ENCODE assay signal across 31 cellular contexts in genomic region chr11:61452825-61453224, GRCh38. TPM values are rescaled to one million over a fixed set of nuclear protein-coding genes. Genes with fewer than 3 reads are reported as not detected.
"Had no signal": no experiment of that assay in that cellular context is flagged by ENCODE, and none has a peak within 500 bp of the region (broad histone marks: within the 10 kb centered on the region; RNA-seq: fewer than 3 reads in every experiment).

No MANE protein-coding gene starts in this region.

- H3K4me1 Mint-ChIP-seq: neural progenitor cell; stimulated activated memory B cell treated with anti-CD40 and anti-IgM and Interleukin-4, amounts not matched to agents 10 μg/mL and 1 μg/mL and 100 μg/mL, for 72 hours had no signal

- H3K9me3 Mint-ChIP-seq: naive thymus-derived CD4-positive, alpha-beta T cell; natural killer cell; nephron; stimulated activated memory B cell treated with anti-CD40 and anti-IgM and Interleukin-4, amounts not matched to agents 10 μg/mL and 1 μg/mL and 100 μg/mL, for 72 hours; stimulated activated naive CD8-positive, alpha-beta T cell treated with anti-CD3 and anti-CD28 coated beads, Interleukin-15, amount 100 ng/mL, for 72 hours; type B pancreatic cell had no signal

- H3K9ac ChIP-seq: neural progenitor cell had no signal

- H3K4me3 Mint-ChIP-seq: naive thymus-derived CD4-positive, alpha-beta T cell; natural killer cell; nephron; neural progenitor cell; stimulated activated memory B cell treated with anti-CD40 and anti-IgM and Interleukin-4, amounts not matched to agents 10 μg/mL and 1 μg/mL and 100 μg/mL, for 72 hours; stimulated activated naive CD8-positive, alpha-beta T cell treated with anti-CD3 and anti-CD28 coated beads, Interleukin-15, amount 100 ng/mL, for 72 hours; type B pancreatic cell had no signal

- H3K27ac Mint-ChIP-seq: nephron; neural progenitor cell; progenitor cell of endocrine pancreas; stimulated activated memory B cell treated with anti-CD40 and anti-IgM and Interleukin-4, amounts not matched to agents 10 μg/mL and 1 μg/mL and 100 μg/mL, for 72 hours; type B pancreatic cell had no signal

- H3K4me1 ChIP-seq: neural progenitor cell, pancreas, spleen, suprapubic skin, testis, upper lobe of right lung had no signal

- H3K9me3 ChIP-seq: pancreas, psoas muscle, spleen, suprapubic skin, testis, tibial artery, transverse colon, upper lobe of right lung, uterus had no signal

- H3K36me3 Mint-ChIP-seq: natural killer cell had no signal

- H3K27me3 ChIP-seq: neural progenitor cell, pancreas, spleen, suprapubic skin, testis, tibial artery, transverse colon, upper lobe of right lung, uterus had no signal

- H3K4me3 ChIP-seq: neural progenitor cell, pancreas, psoas muscle, skin epidermis, smooth muscle cell, spleen, suprapubic skin, testis, tibial artery, transverse colon, upper lobe of right lung, uterus had no signal

- H2AFZ ChIP-seq: neural progenitor cell had no signal

- ATAC-seq: naive thymus-derived CD4-positive, alpha-beta T cell; natural killer cell; pancreas; right cardiac atrium; sciatic nerve; stimulated activated memory B cell treated with anti-CD40 and anti-IgM and Interleukin-4, amounts not matched to agents 10 μg/mL and 1 μg/mL and 100 μg/mL, for 72 hours; stimulated activated naive CD8-positive, alpha-beta T cell treated with anti-CD3 and anti-CD28 coated beads, Interleukin-15, amount 100 ng/mL, for 72 hours; stimulated activated naive CD8-positive, alpha-beta T cell treated with anti-CD3 and anti-CD28 coated beads, Interleukin-15, Interleukin-2, amounts not matched to agents 100 U/mL and 50 U/mL, for 24 hours; upper lobe of right lung had no signal

- DNase-seq: naive thymus-derived CD4-positive, alpha-beta T cell; natural killer cell; occipital lobe; pancreas; psoas muscle; right cardiac atrium; stimulated activated CD4-positive, alpha-beta T cell treated with anti-CD3 and anti-CD28 coated beads, Interleukin-12 subunit alpha, Interleukin-12 subunit beta, amount 100 ng/mL, for 4 hours; stimulated activated CD4-positive, alpha-beta T cell treated with anti-CD3 and anti-CD28 coated beads, Interleukin-1b, Interleukin-23, amount 100 ng/mL, for 48 hours; stimulated activated CD4-positive, alpha-beta T cell treated with anti-CD3 and anti-CD28 coated beads, Interleukin-4, amount 100 ng/mL, for 1 hour; stimulated activated CD4-positive, alpha-beta T cell treated with anti-CD3 and anti-CD28 coated beads, Interleukin-4, amount 100 ng/mL, for 4 hours; stimulated activated CD8-positive, alpha-beta memory T cell treated with anti-CD3 and anti-CD28 coated beads, Interleukin-4, amount 100 ng/mL, for 48 hours; stimulated activated naive CD4-positive, alpha-beta T cell; stimulated activated naive CD8-positive, alpha-beta T cell treated with anti-CD3 and anti-CD28 coated beads, Interleukin-15, amount 100 ng/mL, for 72 hours; stimulated activated naive CD8-positive, alpha-beta T cell treated with anti-CD3 and anti-CD28 coated beads, Interleukin-15, Interleukin-2, amounts not matched to agents 100 U/mL and 50 U/mL, for 24 hours; substantia nigra; testis; tibial artery; transverse colon; upper lobe of right lung; uterus had no signal

- H3K36me3 ChIP-seq: neural progenitor cell, uterus had no signal

- H3K27me3 Mint-ChIP-seq: naive thymus-derived CD4-positive, alpha-beta T cell; progenitor cell of endocrine pancreas; stimulated activated memory B cell treated with anti-CD40 and anti-IgM and Interleukin-4, amounts not matched to agents 10 μg/mL and 1 μg/mL and 100 μg/mL, for 72 hours; stimulated activated naive CD8-positive, alpha-beta T cell treated with anti-CD3 and anti-CD28 coated beads, Interleukin-15, amount 100 ng/mL, for 72 hours; type B pancreatic cell had no signal

- FAIRE-seq: pancreas had no signal

- H3K27ac ChIP-seq: neural progenitor cell, pancreas, psoas muscle, skin epidermis, spleen, suprapubic skin, testis, upper lobe of right lung, uterus had no signal

- H3K4me2 ChIP-seq: neural progenitor cell, smooth muscle cell had no signal

RNA-seq across cellular contexts. Expression of gene LRRC10B, which starts 55.7 kb away (rescaled TPM):
- total RNA-seq: naive thymus-derived CD4-positive, alpha-beta T cell; natural killer cell; urinary bladder had no signal
- polyA plus RNA-seq: naive thymus-derived CD4-positive, alpha-beta T cell had no signal
